8 cellular contexts compared by ENCODE assay signal in the genomic region with DNA sequence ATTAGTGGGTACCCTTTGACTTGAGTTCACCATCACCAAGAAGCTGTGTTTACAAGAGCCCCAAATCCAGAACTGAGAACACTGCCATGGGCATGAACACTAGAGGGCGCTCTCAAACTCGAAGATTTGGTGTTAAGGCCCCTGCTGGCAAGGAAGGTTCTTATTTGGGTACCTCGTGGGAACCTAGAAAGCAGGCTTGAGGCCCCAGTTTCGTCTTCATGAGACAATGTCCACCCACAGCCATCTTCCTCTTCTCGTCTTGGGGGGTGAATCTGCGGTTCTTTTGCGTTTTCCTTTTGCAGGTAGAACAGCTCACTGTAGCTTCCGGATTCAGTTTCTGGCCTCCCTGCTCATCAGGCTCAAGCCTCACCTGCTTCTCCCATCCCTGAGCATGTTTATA.
DNase-seq lines count a peak whose midpoint lies in the region; ATAC-seq and TF ChIP-seq lines count a peak whose summit lies in the region.

No MANE protein-coding gene starts in this region.

- ATAC-seq in GM18508 (IDR thresholded peaks at IDR 0.05; ENCODE audit: insufficient read depth, unreplicated experiment) (peak; percentile 57), HG02884 (IDR thresholded peaks at IDR 0.05; ENCODE audit: unreplicated experiment) (peak; percentile 60), gastrocnemius medialis (no peak)

- TF ChIP-seq POLR2A in gastrocnemius medialis (IDR thresholded peaks at IDR 0.05), result no peak

- TF ChIP-seq CTCF in gastrocnemius medialis (IDR thresholded peaks at IDR 0.05 in 4 of 5, conservative IDR thresholded peaks at IDR 0.05 in 1 of 5), result peak in 4 of 5 experiments; percentile 20 to 50 (median 32)

- intact Hi-C loops in gastrocnemius medialis (cut with DNase I; ENCODE audit: low total_unique reads), result loop anchor here (2.0 kb wide), 1 partner anchor 183 kb away; no protein-coding TSS in a partner anchor

- H3K36me3 Mint-ChIP-seq in activated CD4-positive, alpha-beta T cell treated with anti-CD3 and anti-CD28 coated beads, Interleukin-2, amount 10 ng/mL, durations not matched to agents 7 days and 5 days (ENCODE audit: low read depth), result no peaks in the 10 kb centered on the region

- H3K27me3 ChIP-seq in gastrocnemius medialis, result no peaks in the 10 kb centered on the region

- POLR2A ChIA-PET in activated CD4-positive, alpha-beta T cell treated with anti-CD3 and anti-CD28 coated beads, Interleukin-2, amount 10 ng/mL, durations not matched to agents 7 days and 5 days (lab: Charles Lee), result no interaction called here

- no peaks in the 10 kb centered on the region for H3K9me3 ChIP-seq in gastrocnemius medialis

- no peaks in the 10 kb centered on the region for H3K27me3 Mint-ChIP-seq in activated CD4-positive, alpha-beta T cell treated with anti-CD3 and anti-CD28 coated beads, Interleukin-2, amount 10 ng/mL, durations not matched to agents 7 days and 5 days

- no peaks in the 10 kb centered on the region for H3K4me1 ChIP-seq in gastrocnemius medialis

- no peak overlapping the region for H3K27ac ChIP-seq in gastrocnemius medialis

- no peaks in the 10 kb centered on the region for H3K36me3 ChIP-seq in gastrocnemius medialis

- H3K9me3 Mint-ChIP-seq in activated CD4-positive, alpha-beta T cell treated with anti-CD3 and anti-CD28 coated beads, Interleukin-2, amount 10 ng/mL, durations not matched to agents 7 days and 5 days, result no peaks in the 10 kb centered on the region

- in situ Hi-C loops in gastrocnemius medialis (cut with MboI; ENCODE audit: low sequenced_read_pairs in 4 of 4), result loop anchor here in 1 of 4 donors (25.0 kb wide), 1 partner anchor 175 kb away; a partner anchor contains a TSS

- H3K4me3 ChIP-seq in gastrocnemius medialis, result no peak overlapping the region

- CTCF ChIA-PET in activated CD4-positive, alpha-beta T cell treated with anti-CD3 and anti-CD28 coated beads, Interleukin-2, amount 10 ng/mL, durations not matched to agents 7 days and 5 days (lab: Charles Lee), result no interaction called here

- DNase-seq in C1 segment of cervical spinal cord (lab: John Stamatoyannopoulos, UW), result peak in 9 of 14 donors; percentile 7 to 57 (median 27)
- DNase-seq in NCI-H1105 treated with DMSO at 0.1 percent for 48 hours (lab: John Stamatoyannopoulos, UW), result peak; percentile 37
- peak; percentile 37 for DNase-seq in activated CD4-positive, alpha-beta T cell treated with anti-CD3 and anti-CD28 coated beads, Interleukin-2, amount 10 ng/mL, durations not matched to agents 7 days and 5 days
- DNase-seq in glomerular visceral epithelial cell (ENCODE audit: extremely low spot score), result peak; percentile 51
- peak in 1 of 2 donors; percentile 16 for DNase-seq in gastrocnemius medialis
- no peak for DNase-seq in T-helper 9 cell

- H3K4me3 Mint-ChIP-seq in activated CD4-positive, alpha-beta T cell treated with anti-CD3 and anti-CD28 coated beads, Interleukin-2, amount 10 ng/mL, durations not matched to agents 7 days and 5 days, result no peak overlapping the region

- H3K4me1 Mint-ChIP-seq in activated CD4-positive, alpha-beta T cell treated with anti-CD3 and anti-CD28 coated beads, Interleukin-2, amount 10 ng/mL, durations not matched to agents 7 days and 5 days, result peaks cover 6% of the 10 kb centered on the region

- H3K27ac Mint-ChIP-seq in activated CD4-positive, alpha-beta T cell treated with anti-CD3 and anti-CD28 coated beads, Interleukin-2, amount 10 ng/mL, durations not matched to agents 7 days and 5 days, result no peak overlapping the region

Comparison
In these comparisons a context has a peak if more than half of its experiments do, and no peak if none do; other contexts are left out.
1. ATAC-seq: peak in GM18508 (single experiment) and HG02884 (single experiment); none in gastrocnemius medialis (0 of 2).